In the genomic region with DNA sequence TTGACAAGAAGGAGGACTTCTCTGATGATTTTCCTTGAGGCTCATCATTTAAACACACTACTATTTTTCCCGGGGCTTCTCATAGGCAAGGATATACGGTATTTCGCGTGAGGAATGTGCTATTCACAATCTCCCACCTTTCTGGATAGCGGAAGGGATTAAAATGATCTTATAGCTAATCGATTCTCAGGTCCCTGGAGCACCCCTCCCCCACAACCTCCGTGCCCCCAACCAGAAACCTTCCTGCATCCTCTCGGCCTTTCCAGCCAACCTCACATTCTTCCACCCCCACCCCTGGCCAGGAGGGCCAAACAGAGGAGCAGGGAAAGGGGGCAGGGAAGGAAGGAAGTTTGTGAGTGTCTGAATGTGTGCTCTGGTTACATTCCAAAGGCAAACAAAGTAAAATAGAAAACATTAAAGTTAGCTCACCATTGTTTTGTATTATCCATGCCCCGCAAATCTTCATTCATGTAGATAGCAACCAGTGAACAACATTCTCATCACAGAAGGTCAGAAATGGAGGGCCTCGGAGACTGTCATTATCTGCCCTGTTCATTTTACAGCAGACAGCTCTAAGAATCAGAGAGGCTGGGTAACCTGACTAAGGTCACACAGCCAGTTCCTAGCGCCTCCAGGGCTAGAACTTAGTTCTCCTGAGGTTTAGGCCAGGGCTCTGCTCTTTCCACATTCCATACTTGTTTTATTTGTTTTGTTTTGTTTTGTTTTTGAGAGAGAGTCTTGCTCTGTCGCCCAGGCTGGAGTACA, we compare ENCODE assay signal across 1 cellular context.
TF ChIP-seq lines count a peak whose summit lies in the region.

No MANE protein-coding gene starts in this region.

TF ChIP-seq in H1, 55 proteins besides CTCF, POLR2A, EP300 and RAD21 (continued from another document):
- TF ChIP-seq FOSL1 (IDR thresholded peaks at IDR 0.05; ENCODE audit: insufficient read depth, low read depth, low read length) (no peak), GTF2F1 (IDR thresholded peaks at IDR 0.05; ENCODE audit: borderline replicate concordance, low read depth, low read length) (no peak), NANOG (IDR thresholded peaks at IDR 0.05; ENCODE audit: insufficient read depth, low read depth, low read length, poor library complexity, severe bottlenecking) (no peak), EGR1 (IDR thresholded peaks at IDR 0.05; ENCODE audit: borderline replicate concordance, low read depth, low read length) (peak; percentile 69; the same call in 1 of the 2 replicates), CHD1 (IDR thresholded peaks at IDR 0.05; ENCODE audit: low read depth, low read length) (no peak), CHD2 (IDR thresholded peaks at IDR 0.05; ENCODE audit: low read length) (no peak), ASH2L (IDR thresholded peaks at IDR 0.05; ENCODE audit: low read length) (peak; percentile 92), CTBP2 (IDR thresholded peaks at IDR 0.05; ENCODE audit: borderline replicate concordance, insufficient read depth, insufficient read length, low read length) (peak; percentile 66), TAF7 (optimal IDR thresholded peaks at IDR 0.05; ENCODE audit: borderline replicate concordance, low read depth, low read length) (no peak), SIX5 (IDR thresholded peaks at IDR 0.05; ENCODE audit: low read depth, low read length) (no peak), KDM1A (IDR thresholded peaks at IDR 0.05; ENCODE audit: borderline replicate concordance, low read length) (peak; percentile 88; the same call in 1 of the 2 replicates), NRF1 (IDR thresholded peaks at IDR 0.05; ENCODE audit: low read depth, low read length) (no peak), MAFK (IDR thresholded peaks at IDR 0.05; ENCODE audit: low read depth, low read length) (0 out of 2 replicates have a peak, but pooled peaks have one; percentile 2), EZH2 (IDR thresholded peaks at IDR 0.05; ENCODE audit: low read depth, low read length, severe bottlenecking) (no peak), TBP (IDR thresholded peaks at IDR 0.05; ENCODE audit: low read depth, low read length) (no peak), CEBPB (IDR thresholded peaks at IDR 0.05; ENCODE audit: low read depth, low read length) (no peak), JUND (IDR thresholded peaks at IDR 0.05; ENCODE audit: low read length) (0 out of 2 replicates have a peak, but pooled peaks have one; percentile 5), RXRA (IDR thresholded peaks at IDR 0.05; ENCODE audit: insufficient read depth, low read depth, low read length) (peak; percentile 71; the same call in 1 of the 2 replicates), HDAC2 (IDR thresholded peaks at IDR 0.05; ENCODE audit: borderline replicate concordance in 1 of 2, low read depth in 2 of 2, low read length in 2 of 2) (0 out of 4 replicates have a peak, but pooled peaks of 1 of the 2 experiments have one; percentile 50), SIN3A (conservative IDR thresholded peaks at IDR 0.05 in 1 of 2, IDR thresholded peaks at IDR 0.05 in 1 of 2; ENCODE audit: low read depth in 1 of 2, low read length in 2 of 2) (0 out of 4 replicates have a peak, but pooled peaks of 1 of the 2 experiments have one; percentile 8), POLR2AphosphoS5 (IDR thresholded peaks at IDR 0.05; ENCODE audit: low read depth, low read length) (no peak; the same call in 1 of the 2 replicates), KDM5A (IDR thresholded peaks at IDR 0.05; ENCODE audit: low read length) (no peak), RBBP5 (IDR thresholded peaks at IDR 0.05; ENCODE audit: borderline replicate concordance, low read depth, low read length) (peak; percentile 24; the same call in 1 of the 2 replicates), SP1 (IDR thresholded peaks at IDR 0.05; ENCODE audit: low read depth, low read length) (peak; percentile 89), TEAD4 (IDR thresholded peaks at IDR 0.05; ENCODE audit: low read depth, low read length) (peak; percentile 48), TAF1 (IDR thresholded peaks at IDR 0.05; ENCODE audit: low read depth, low read length) (peak; percentile 16; the same call in 1 of the 2 replicates)
- TF ChIP-seq, protein P1, sequence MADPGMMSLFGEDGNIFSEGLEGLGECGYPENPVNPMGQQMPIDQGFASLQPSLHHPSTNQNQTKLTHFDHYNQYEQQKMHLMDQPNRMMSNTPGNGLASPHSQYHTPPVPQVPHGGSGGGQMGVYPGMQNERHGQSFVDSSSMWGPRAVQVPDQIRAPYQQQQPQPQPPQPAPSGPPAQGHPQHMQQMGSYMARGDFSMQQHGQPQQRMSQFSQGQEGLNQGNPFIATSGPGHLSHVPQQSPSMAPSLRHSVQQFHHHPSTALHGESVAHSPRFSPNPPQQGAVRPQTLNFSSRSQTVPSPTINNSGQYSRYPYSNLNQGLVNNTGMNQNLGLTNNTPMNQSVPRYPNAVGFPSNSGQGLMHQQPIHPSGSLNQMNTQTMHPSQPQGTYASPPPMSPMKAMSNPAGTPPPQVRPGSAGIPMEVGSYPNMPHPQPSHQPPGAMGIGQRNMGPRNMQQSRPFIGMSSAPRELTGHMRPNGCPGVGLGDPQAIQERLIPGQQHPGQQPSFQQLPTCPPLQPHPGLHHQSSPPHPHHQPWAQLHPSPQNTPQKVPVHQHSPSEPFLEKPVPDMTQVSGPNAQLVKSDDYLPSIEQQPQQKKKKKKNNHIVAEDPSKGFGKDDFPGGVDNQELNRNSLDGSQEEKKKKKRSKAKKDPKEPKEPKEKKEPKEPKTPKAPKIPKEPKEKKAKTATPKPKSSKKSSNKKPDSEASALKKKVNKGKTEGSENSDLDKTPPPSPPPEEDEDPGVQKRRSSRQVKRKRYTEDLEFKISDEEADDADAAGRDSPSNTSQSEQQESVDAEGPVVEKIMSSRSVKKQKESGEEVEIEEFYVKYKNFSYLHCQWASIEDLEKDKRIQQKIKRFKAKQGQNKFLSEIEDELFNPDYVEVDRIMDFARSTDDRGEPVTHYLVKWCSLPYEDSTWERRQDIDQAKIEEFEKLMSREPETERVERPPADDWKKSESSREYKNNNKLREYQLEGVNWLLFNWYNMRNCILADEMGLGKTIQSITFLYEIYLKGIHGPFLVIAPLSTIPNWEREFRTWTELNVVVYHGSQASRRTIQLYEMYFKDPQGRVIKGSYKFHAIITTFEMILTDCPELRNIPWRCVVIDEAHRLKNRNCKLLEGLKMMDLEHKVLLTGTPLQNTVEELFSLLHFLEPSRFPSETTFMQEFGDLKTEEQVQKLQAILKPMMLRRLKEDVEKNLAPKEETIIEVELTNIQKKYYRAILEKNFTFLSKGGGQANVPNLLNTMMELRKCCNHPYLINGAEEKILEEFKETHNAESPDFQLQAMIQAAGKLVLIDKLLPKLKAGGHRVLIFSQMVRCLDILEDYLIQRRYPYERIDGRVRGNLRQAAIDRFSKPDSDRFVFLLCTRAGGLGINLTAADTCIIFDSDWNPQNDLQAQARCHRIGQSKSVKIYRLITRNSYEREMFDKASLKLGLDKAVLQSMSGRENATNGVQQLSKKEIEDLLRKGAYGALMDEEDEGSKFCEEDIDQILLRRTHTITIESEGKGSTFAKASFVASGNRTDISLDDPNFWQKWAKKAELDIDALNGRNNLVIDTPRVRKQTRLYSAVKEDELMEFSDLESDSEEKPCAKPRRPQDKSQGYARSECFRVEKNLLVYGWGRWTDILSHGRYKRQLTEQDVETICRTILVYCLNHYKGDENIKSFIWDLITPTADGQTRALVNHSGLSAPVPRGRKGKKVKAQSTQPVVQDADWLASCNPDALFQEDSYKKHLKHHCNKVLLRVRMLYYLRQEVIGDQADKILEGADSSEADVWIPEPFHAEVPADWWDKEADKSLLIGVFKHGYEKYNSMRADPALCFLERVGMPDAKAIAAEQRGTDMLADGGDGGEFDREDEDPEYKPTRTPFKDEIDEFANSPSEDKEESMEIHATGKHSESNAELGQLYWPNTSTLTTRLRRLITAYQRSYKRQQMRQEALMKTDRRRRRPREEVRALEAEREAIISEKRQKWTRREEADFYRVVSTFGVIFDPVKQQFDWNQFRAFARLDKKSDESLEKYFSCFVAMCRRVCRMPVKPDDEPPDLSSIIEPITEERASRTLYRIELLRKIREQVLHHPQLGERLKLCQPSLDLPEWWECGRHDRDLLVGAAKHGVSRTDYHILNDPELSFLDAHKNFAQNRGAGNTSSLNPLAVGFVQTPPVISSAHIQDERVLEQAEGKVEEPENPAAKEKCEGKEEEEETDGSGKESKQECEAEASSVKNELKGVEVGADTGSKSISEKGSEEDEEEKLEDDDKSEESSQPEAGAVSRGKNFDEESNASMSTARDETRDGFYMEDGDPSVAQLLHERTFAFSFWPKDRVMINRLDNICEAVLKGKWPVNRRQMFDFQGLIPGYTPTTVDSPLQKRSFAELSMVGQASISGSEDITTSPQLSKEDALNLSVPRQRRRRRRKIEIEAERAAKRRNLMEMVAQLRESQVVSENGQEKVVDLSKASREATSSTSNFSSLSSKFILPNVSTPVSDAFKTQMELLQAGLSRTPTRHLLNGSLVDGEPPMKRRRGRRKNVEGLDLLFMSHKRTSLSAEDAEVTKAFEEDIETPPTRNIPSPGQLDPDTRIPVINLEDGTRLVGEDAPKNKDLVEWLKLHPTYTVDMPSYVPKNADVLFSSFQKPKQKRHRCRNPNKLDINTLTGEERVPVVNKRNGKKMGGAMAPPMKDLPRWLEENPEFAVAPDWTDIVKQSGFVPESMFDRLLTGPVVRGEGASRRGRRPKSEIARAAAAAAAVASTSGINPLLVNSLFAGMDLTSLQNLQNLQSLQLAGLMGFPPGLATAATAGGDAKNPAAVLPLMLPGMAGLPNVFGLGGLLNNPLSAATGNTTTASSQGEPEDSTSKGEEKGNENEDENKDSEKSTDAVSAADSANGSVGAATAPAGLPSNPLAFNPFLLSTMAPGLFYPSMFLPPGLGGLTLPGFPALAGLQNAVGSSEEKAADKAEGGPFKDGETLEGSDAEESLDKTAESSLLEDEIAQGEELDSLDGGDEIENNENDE (IDR thresholded peaks at IDR 0.05; ENCODE audit: insufficient replicate concordance, low read length), result peak; percentile 99
- TF ChIP-seq, protein P2, sequence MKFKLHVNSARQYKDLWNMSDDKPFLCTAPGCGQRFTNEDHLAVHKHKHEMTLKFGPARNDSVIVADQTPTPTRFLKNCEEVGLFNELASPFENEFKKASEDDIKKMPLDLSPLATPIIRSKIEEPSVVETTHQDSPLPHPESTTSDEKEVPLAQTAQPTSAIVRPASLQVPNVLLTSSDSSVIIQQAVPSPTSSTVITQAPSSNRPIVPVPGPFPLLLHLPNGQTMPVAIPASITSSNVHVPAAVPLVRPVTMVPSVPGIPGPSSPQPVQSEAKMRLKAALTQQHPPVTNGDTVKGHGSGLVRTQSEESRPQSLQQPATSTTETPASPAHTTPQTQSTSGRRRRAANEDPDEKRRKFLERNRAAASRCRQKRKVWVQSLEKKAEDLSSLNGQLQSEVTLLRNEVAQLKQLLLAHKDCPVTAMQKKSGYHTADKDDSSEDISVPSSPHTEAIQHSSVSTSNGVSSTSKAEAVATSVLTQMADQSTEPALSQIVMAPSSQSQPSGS (IDR thresholded peaks at IDR 0.05; ENCODE audit: low read length), result no peak
- TF ChIP-seq, protein P3, sequence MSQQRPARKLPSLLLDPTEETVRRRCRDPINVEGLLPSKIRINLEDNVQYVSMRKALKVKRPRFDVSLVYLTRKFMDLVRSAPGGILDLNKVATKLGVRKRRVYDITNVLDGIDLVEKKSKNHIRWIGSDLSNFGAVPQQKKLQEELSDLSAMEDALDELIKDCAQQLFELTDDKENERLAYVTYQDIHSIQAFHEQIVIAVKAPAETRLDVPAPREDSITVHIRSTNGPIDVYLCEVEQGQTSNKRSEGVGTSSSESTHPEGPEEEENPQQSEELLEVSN (IDR thresholded peaks at IDR 0.05), result no peak
- TF ChIP-seq, protein P4, sequence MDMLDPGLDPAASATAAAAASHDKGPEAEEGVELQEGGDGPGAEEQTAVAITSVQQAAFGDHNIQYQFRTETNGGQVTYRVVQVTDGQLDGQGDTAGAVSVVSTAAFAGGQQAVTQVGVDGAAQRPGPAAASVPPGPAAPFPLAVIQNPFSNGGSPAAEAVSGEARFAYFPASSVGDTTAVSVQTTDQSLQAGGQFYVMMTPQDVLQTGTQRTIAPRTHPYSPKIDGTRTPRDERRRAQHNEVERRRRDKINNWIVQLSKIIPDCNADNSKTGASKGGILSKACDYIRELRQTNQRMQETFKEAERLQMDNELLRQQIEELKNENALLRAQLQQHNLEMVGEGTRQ (IDR thresholded peaks at IDR 0.05; ENCODE audit: low read length), result no peak
